Comparison of ENCODE assay signal across 19 cellular contexts in genomic region chr6:73702444-73702843, GRCh38.
"Had no signal": no experiment of that assay in that cellular context is flagged by ENCODE, and none has a peak within 500 bp of the region (broad histone marks: within the 10 kb centered on the region; RNA-seq: fewer than 3 reads in every experiment).

No MANE protein-coding gene starts in this region.

- FAIRE-seq: pancreas had no signal

- H3K36me3 Mint-ChIP-seq: WTC11 had no signal

- H3K4me2 ChIP-seq: hepatocyte had no signal

- H3K27ac Mint-ChIP-seq: activated CD8-positive, alpha-beta T cell treated with anti-CD3 and anti-CD28 coated beads, Interleukin-2, amount 10 ng/mL, durations not matched to agents 7 days and 5 days; activated T-cell treated with anti-CD3 and anti-CD28 coated beads, Interleukin-2, amount 50 U/mL, for 72 hours; dendritic cell treated with granulocyte-macrophage colony-stimulating factor and Interleukin-4, amounts not matched to agents 40 ng/mL and 50 ng/mL, for 4 days; effector memory CD8-positive, alpha-beta T cell; WTC11 had no signal

- H3K4me3 ChIP-seq: hepatocyte, mucosa of descending colon, pancreas, upper lobe of left lung had no signal

- ATAC-seq: activated CD8-positive, alpha-beta T cell treated with anti-CD3 and anti-CD28 coated beads, Interleukin-2, amount 10 ng/mL, durations not matched to agents 7 days and 5 days; activated T-cell treated with anti-CD3 and anti-CD28 coated beads, Interleukin-2, amount 50 U/mL, for 72 hours; effector memory CD8-positive, alpha-beta T cell; left lobe of liver; mucosa of descending colon; naive thymus-derived CD4-positive, alpha-beta T cell; pancreas; WTC11 had no signal

- H2AFZ ChIP-seq: hepatocyte had no signal

- H3K9me3 ChIP-seq: mucosa of descending colon, pancreas, upper lobe of left lung had no signal

- H3K27ac ChIP-seq: pancreas had no signal

- H3K27me3 Mint-ChIP-seq: dendritic cell treated with granulocyte-macrophage colony-stimulating factor and Interleukin-4, amounts not matched to agents 40 ng/mL and 50 ng/mL, for 4 days had no signal

- H3K27me3 ChIP-seq: hepatocyte, upper lobe of left lung had no signal

- H3K4me3 Mint-ChIP-seq: activated CD8-positive, alpha-beta T cell treated with anti-CD3 and anti-CD28 coated beads, Interleukin-2, amount 10 ng/mL, durations not matched to agents 7 days and 5 days; dendritic cell treated with granulocyte-macrophage colony-stimulating factor and Interleukin-4, amounts not matched to agents 40 ng/mL and 50 ng/mL, for 4 days; effector memory CD8-positive, alpha-beta T cell; naive thymus-derived CD4-positive, alpha-beta T cell; WTC11 had no signal

- H3K79me2 ChIP-seq: hepatocyte had no signal

- DNase-seq: activated CD4-positive, alpha-beta T cell treated with anti-CD3 and anti-CD28 coated beads for 48 hours; activated CD8-positive, alpha-beta memory T cell treated with anti-CD3 and anti-CD28 coated beads, Interleukin-2, amount 50 U/mL, for 4 hours; activated CD8-positive, alpha-beta T cell treated with anti-CD3 and anti-CD28 coated beads, Interleukin-2, amount 10 ng/mL, durations not matched to agents 7 days and 5 days; activated naive CD4-positive, alpha-beta T cell; activated T-cell treated with anti-CD3 and anti-CD28 coated beads, Interleukin-2, amount 50 U/mL, for 72 hours; aorta; effector memory CD8-positive, alpha-beta T cell; erythroblast; islet precursor cell; mucosa of descending colon; naive thymus-derived CD4-positive, alpha-beta T cell; pancreas; stimulated activated CD4-positive, alpha-beta T cell treated with anti-CD3 and anti-CD28 coated beads, Interleukin-4, amount 100 ng/mL, for 24 hours; stimulated activated naive CD4-positive, alpha-beta T cell; upper lobe of left lung had no signal

- H3K4me1 ChIP-seq: pancreas had no signal

- H3K9me3 Mint-ChIP-seq: activated T-cell treated with anti-CD3 and anti-CD28 coated beads, Interleukin-2, amount 50 U/mL, for 72 hours; dendritic cell treated with granulocyte-macrophage colony-stimulating factor and Interleukin-4, amounts not matched to agents 40 ng/mL and 50 ng/mL, for 4 days; effector memory CD8-positive, alpha-beta T cell; naive thymus-derived CD4-positive, alpha-beta T cell; WTC11 had no signal

- H3K36me3 ChIP-seq: pancreas, upper lobe of left lung had no signal
